ENCODE assay signal across 2 cellular contexts in genomic region chr10:98223874-98224273, GRCh38.
TF ChIP-seq lines count a peak whose summit lies in the region.

No MANE protein-coding gene starts in this region.

TF ChIP-seq in GM23338, 12 proteins besides CTCF, POLR2A, EP300 and RAD21:
- TF ChIP-seq EZH2phosphoT487 (IDR thresholded peaks at IDR 0.05; ENCODE audit: unreplicated experiment) (no peak), ZNF462 (CRISPR knock-in tag; IDR thresholded peaks at IDR 0.05) (no peak), CREB1 (CRISPR knock-in tag; IDR thresholded peaks at IDR 0.05; ENCODE audit: low read depth) (no peak), ETS1 (IDR thresholded peaks at IDR 0.05) (no peak), NANOG (IDR thresholded peaks at IDR 0.05; ENCODE audit: borderline replicate concordance) (no peak)

TF ChIP-seq in IMR-90, 13 proteins besides CTCF, POLR2A, EP300 and RAD21:
- TF ChIP-seq NFE2L2 (IDR thresholded peaks at IDR 0.05; ENCODE audit: low read depth, low read length) (no peak), FOS (IDR thresholded peaks at IDR 0.05; ENCODE audit: low read depth, low read length) (no peak), CHD1 (IDR thresholded peaks at IDR 0.05; ENCODE audit: low read depth, low read length) (no peak), MXI1 (IDR thresholded peaks at IDR 0.05; ENCODE audit: borderline replicate concordance, low read depth, low read length) (no peak), SMC3 (IDR thresholded peaks at IDR 0.05; ENCODE audit: low read depth, low read length) (no peak), CEBPB (IDR thresholded peaks at IDR 0.05; ENCODE audit: low read depth, low read length) (no peak), MAZ (IDR thresholded peaks at IDR 0.05; ENCODE audit: borderline replicate concordance, low read depth, low read length) (no peak), RFX5 (IDR thresholded peaks at IDR 0.05; ENCODE audit: low read depth, low read length) (no peak), BHLHE40 (IDR thresholded peaks at IDR 0.05; ENCODE audit: low read depth, low read length) (no peak), ELK1 (IDR thresholded peaks at IDR 0.05; ENCODE audit: borderline replicate concordance, low read depth, low read length) (no peak), MAFK (IDR thresholded peaks at IDR 0.05; ENCODE audit: low read depth, low read length) (no peak), RCOR1 (IDR thresholded peaks at IDR 0.05; ENCODE audit: insufficient replicate concordance, low read length) (no peak)
- TF ChIP-seq, protein P1, sequence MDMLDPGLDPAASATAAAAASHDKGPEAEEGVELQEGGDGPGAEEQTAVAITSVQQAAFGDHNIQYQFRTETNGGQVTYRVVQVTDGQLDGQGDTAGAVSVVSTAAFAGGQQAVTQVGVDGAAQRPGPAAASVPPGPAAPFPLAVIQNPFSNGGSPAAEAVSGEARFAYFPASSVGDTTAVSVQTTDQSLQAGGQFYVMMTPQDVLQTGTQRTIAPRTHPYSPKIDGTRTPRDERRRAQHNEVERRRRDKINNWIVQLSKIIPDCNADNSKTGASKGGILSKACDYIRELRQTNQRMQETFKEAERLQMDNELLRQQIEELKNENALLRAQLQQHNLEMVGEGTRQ (IDR thresholded peaks at IDR 0.05; ENCODE audit: low read depth, low read length), result no peak
